In the genomic region with DNA sequence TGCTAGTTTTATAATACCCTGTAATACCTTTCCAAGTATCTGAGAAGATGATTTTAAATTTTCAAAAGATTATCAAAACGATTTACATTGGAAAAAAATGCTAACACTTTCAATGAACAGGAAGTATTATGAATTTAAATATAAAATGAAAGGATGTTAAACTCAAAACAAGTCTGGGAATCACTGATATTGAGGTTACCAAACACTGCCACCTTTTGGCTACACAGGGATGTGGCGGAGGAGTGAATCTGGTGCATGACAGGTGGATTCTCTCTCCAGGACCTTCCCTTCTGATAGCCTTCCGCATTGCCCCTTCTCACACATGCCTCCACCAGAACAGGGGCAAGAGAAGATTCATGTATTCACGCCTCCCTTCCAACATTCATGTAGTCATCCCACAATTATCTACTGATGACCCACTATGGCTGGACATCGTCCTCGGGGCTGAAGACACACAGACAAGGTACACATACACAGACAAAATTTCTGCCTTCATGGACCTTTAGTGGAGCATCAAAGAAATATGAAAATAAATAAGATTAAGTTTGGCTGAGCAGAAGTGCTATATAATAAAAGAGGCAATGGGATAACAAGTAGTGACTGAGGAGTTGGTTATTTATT, we compare ENCODE assay signal across 8 cellular contexts. TPM values are rescaled to one million over a fixed set of nuclear protein-coding genes. Genes with fewer than 3 reads are reported as not detected.
DNase-seq lines count a peak whose midpoint lies in the region; ATAC-seq and TF ChIP-seq lines count a peak whose summit lies in the region.

No MANE protein-coding gene starts in this region.

- no peaks in the 10 kb centered on the region for H3K9me3 ChIP-seq in thyroid gland

- no peaks in the 10 kb centered on the region for H3K27me3 ChIP-seq in thyroid gland

- peak; percentile 56 to 61 for ATAC-seq in activated naive CD4-positive, alpha-beta T cell treated with anti-CD3 and anti-CD28 coated beads, Interleukin-2, amount 50 U/mL, for 72 hours
- ATAC-seq in GM18907 (IDR thresholded peaks at IDR 0.05; ENCODE audit: unreplicated experiment) (no peak), GM21447 (IDR thresholded peaks at IDR 0.05; ENCODE audit: unreplicated experiment) (no peak)

- peak overlapping the region; percentile 2 to 29 for H3K27ac Mint-ChIP-seq in activated naive CD4-positive, alpha-beta T cell treated with anti-CD3 and anti-CD28 coated beads, Interleukin-2, amount 50 U/mL, for 72 hours

- intact Hi-C loops in thyroid gland (cut with DNase I), result no loop called here

- H3K4me3 ChIP-seq in thyroid gland (replicated peaks in 1 of 3), result no peak overlapping the region

- no peaks in the 10 kb centered on the region for H3K4me1 ChIP-seq in thyroid gland

- no peaks in the 10 kb centered on the region for H3K9me3 Mint-ChIP-seq in activated naive CD4-positive, alpha-beta T cell treated with anti-CD3 and anti-CD28 coated beads, Interleukin-2, amount 50 U/mL, for 72 hours

- no peaks in the 10 kb centered on the region for H3K36me3 Mint-ChIP-seq in activated naive CD4-positive, alpha-beta T cell treated with anti-CD3 and anti-CD28 coated beads, Interleukin-2, amount 50 U/mL, for 72 hours

- TF ChIP-seq POLR2A in thyroid gland (IDR thresholded peaks at IDR 0.05), result no peak

- DNase-seq in stimulated activated CD4-positive, alpha-beta T cell treated with anti-CD3 and anti-CD28 coated beads, Interleukin-2, amount 100 ng/mL, for 24 hours, result peak; percentile 30 to 51
- DNase-seq in stimulated activated CD4-positive, alpha-beta T cell treated with anti-CD3 and anti-CD28 coated beads, Interleukin-12 subunit alpha, Interleukin-12 subunit beta, amount 100 ng/mL, for 4 hours, result no peak
- peak; percentile 23 for DNase-seq in NCI-H226
- DNase-seq in activated naive CD4-positive, alpha-beta T cell treated with anti-CD3 and anti-CD28 coated beads, Interleukin-2, amount 50 U/mL, for 72 hours (ENCODE audit: low spot score in 2 of 2), result no peak
- peak; percentile 60 for DNase-seq in iris pigment epithelial cell (ENCODE audit: low read depth)
- DNase-seq in thyroid gland, result peak in 1 of 2 donors; percentile 28

- H3K36me3 ChIP-seq in thyroid gland, result no peaks in the 10 kb centered on the region

- no peak overlapping the region for H3K27ac ChIP-seq in thyroid gland

- peak in 4 of 6 experiments; percentile 32 to 65 (median 39) for TF ChIP-seq CTCF in thyroid gland (IDR thresholded peaks at IDR 0.05)

- 76 to 79% methylated on average over 6 of the region's 6 CpGs for WGBS in thyroid gland, 2 donors

RNA-seq across cellular contexts. Expression of gene ATG16L2, which starts 34.7 kb away (rescaled TPM):
- total RNA-seq in activated naive CD4-positive, alpha-beta T cell treated with anti-CD3 and anti-CD28 coated beads, Interleukin-2, amount 50 U/mL, for 72 hours, result 100 to 1,000 TPM in 1 of 2 donors, 10 to 100 TPM in 1; 64.2 to 189 TPM
- total RNA-seq in thyroid gland, result 10 to 100 TPM; 22.1 to 45.1 (median 40.6) TPM

RNA-seq across cellular contexts. Expression of gene STARD10, which starts 55.1 kb away (rescaled TPM):
- total RNA-seq in activated naive CD4-positive, alpha-beta T cell treated with anti-CD3 and anti-CD28 coated beads, Interleukin-2, amount 50 U/mL, for 72 hours, result 10 to 100 TPM in 1 of 2 donors, 1 to 10 TPM in 1; 8.0 to 11.9 TPM
- 100 to 1,000 TPM in 1 of 4 donors, 10 to 100 TPM in 3; 67.7 to 113 (median 82.0) TPM for total RNA-seq in thyroid gland

Comparison
In these comparisons a context has a peak if more than half of its experiments do, and no peak if none do; other contexts are left out.
1. DNase-seq: peak in stimulated activated CD4-positive, alpha-beta T cell treated with anti-CD3 and anti-CD28 coated beads, Interleukin-2, amount 100 ng/mL, for 24 hours (2 of 2), NCI-H226 (single experiment) and iris pigment epithelial cell (single experiment); none in stimulated activated CD4-positive, alpha-beta T cell treated with anti-CD3 and anti-CD28 coated beads, Interleukin-12 subunit alpha, Interleukin-12 subunit beta, amount 100 ng/mL, for 4 hours (single experiment) and activated naive CD4-positive, alpha-beta T cell treated with anti-CD3 and anti-CD28 coated beads, Interleukin-2, amount 50 U/mL, for 72 hours (0 of 2).
2. ATAC-seq: peak in activated naive CD4-positive, alpha-beta T cell treated with anti-CD3 and anti-CD28 coated beads, Interleukin-2, amount 50 U/mL, for 72 hours (2 of 2); none in GM18907 (single experiment) and GM21447 (single experiment).
3. RNA of gene STARD10, which starts 55.1 kb away (total RNA-seq): 67.7 to 113 TPM in thyroid gland; 8.0 to 11.9 TPM in activated naive CD4-positive, alpha-beta T cell treated with anti-CD3 and anti-CD28 coated beads, Interleukin-2, amount 50 U/mL, for 72 hours; every median in the first group is over 4 times any median in the second.